9 cellular contexts compared by ENCODE assay signal in the genomic region with DNA sequence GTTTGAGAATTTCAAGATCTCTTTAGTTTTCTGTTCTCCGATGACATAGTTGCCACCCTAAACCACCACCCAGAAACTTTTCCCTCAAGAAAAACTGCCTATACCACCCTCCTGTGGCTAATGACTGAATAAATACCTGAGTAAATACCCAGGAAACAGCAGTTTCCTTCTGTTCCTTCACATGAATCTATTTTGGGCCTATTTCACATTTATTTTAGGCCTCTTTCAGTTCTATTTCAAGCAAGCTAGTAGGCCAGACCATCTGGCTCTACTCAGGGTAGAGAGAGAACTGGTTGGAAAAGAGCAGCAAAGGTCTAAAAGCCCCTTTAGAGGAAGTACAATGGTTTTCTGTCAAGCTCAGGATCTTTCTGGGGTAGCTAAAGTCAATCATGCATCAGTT. TPM values are rescaled to one million over a fixed set of nuclear protein-coding genes. Genes with fewer than 3 reads are reported as not detected.
DNase-seq lines count a peak whose midpoint lies in the region; ATAC-seq and TF ChIP-seq lines count a peak whose summit lies in the region.
"Had no signal": no experiment of that assay in that cellular context is flagged by ENCODE, and none has a peak within 500 bp of the region (broad histone marks: within the 10 kb centered on the region; RNA-seq: fewer than 3 reads in every experiment).

No MANE protein-coding gene starts in this region.

- CTCF ChIA-PET in Calu3 (lab: Charles Lee), result no interaction called here
- CTCF ChIA-PET in activated naive CD4-positive, alpha-beta T cell treated with anti-CD3 and anti-CD28 coated beads for 36 hours (lab: Charles Lee), result no interaction called here

- TF ChIP-seq CTCF in GM06990 (IDR thresholded peaks at IDR 0.05; ENCODE audit: insufficient read depth, low read length, poor library complexity, severe bottlenecking) (no peak), choroid plexus epithelial cell (conservative IDR thresholded peaks at IDR 0.05; ENCODE audit: low read depth, low read length) (peak; percentile 17), Calu3 (IDR thresholded peaks at IDR 0.05; ENCODE audit: unreplicated experiment) (no peak)

- intact Hi-C loops in Calu3 (cut with micrococcal nuclease; ENCODE audit: unreplicated experiment), result no loop called here
- intact Hi-C loops in activated naive CD4-positive, alpha-beta T cell treated with anti-CD3 and anti-CD28 coated beads for 36 hours (cut with micrococcal nuclease), result no loop called here

- H3K4me3 ChIP-seq in GM06990 (replicated peaks; ENCODE audit: low read depth, low read length) (no peak overlapping the region), choroid plexus epithelial cell (ENCODE audit: low read depth, low read length) (no peak overlapping the region)

- H3K9me3 Mint-ChIP-seq in Calu3 (ENCODE audit: low read depth, unreplicated experiment), result no peaks in the 10 kb centered on the region
- no peaks in the 10 kb centered on the region for H3K9me3 Mint-ChIP-seq in activated naive CD4-positive, alpha-beta T cell treated with anti-CD3 and anti-CD28 coated beads for 36 hours

- H3K36me3 Mint-ChIP-seq in Calu3 (ENCODE audit: insufficient read depth, unreplicated experiment), result no peaks in the 10 kb centered on the region
- H3K36me3 Mint-ChIP-seq in activated naive CD4-positive, alpha-beta T cell treated with anti-CD3 and anti-CD28 coated beads for 36 hours (ENCODE audit: low read depth), result no peaks in the 10 kb centered on the region

- ATAC-seq in GM19463 (IDR thresholded peaks at IDR 0.05; ENCODE audit: unreplicated experiment) (peak; percentile 67), HG03139 (IDR thresholded peaks at IDR 0.05; ENCODE audit: unreplicated experiment) (peak; percentile 73)

- H3K27me3 Mint-ChIP-seq in Calu3 (ENCODE audit: unreplicated experiment), result peaks cover 26% of the 10 kb centered on the region
- no peaks in the 10 kb centered on the region for H3K27me3 Mint-ChIP-seq in activated naive CD4-positive, alpha-beta T cell treated with anti-CD3 and anti-CD28 coated beads for 36 hours (ENCODE audit: low read depth)

- no peaks in the 10 kb centered on the region for H3K27me3 ChIP-seq in GM06990 (replicated peaks; ENCODE audit: control insufficient read depth, insufficient read depth, low read length)

- no peak overlapping the region for H3K27ac Mint-ChIP-seq in Calu3 (ENCODE audit: unreplicated experiment)
- no peak overlapping the region for H3K27ac Mint-ChIP-seq in activated naive CD4-positive, alpha-beta T cell treated with anti-CD3 and anti-CD28 coated beads for 36 hours

- no TSS peak for BruUV-seq in Calu3 (replicated peaks; lab: Mats Ljungman, UMichigan)

- H3K36me3 ChIP-seq in GM06990 (ENCODE audit: control insufficient read depth, insufficient read depth, low read length), result no peaks in the 10 kb centered on the region

- DNase-seq in GM06990 (ENCODE audit: extremely low read depth, insufficient read length) (peak; percentile 52), choroid plexus epithelial cell (ENCODE audit: low read depth) (no peak), GM19240 (ENCODE audit: insufficient read length, low spot score) (no peak), Calu3 (no peak), HT-29 (ENCODE audit: low spot score) (no peak)
- no peak for DNase-seq in activated naive CD4-positive, alpha-beta T cell treated with anti-CD3 and anti-CD28 coated beads for 36 hours
- DNase-seq: GF-D8 had no signal

- no peak overlapping the region for H3K4me3 Mint-ChIP-seq in Calu3 (ENCODE audit: low read depth, unreplicated experiment)
- H3K4me3 Mint-ChIP-seq in activated naive CD4-positive, alpha-beta T cell treated with anti-CD3 and anti-CD28 coated beads for 36 hours, result no peak overlapping the region

- H3K4me1 Mint-ChIP-seq in Calu3 (ENCODE audit: low read depth, unreplicated experiment), result no peaks in the 10 kb centered on the region
- peaks cover 2% of the 10 kb centered on the region for H3K4me1 Mint-ChIP-seq in activated naive CD4-positive, alpha-beta T cell treated with anti-CD3 and anti-CD28 coated beads for 36 hours (ENCODE audit: low read depth)

RNA-seq across cellular contexts. Expression of a gene that starts 23.4 kb away (rescaled TPM):
- total RNA-seq in Calu3 (2022), result 24.7 and 26.3 TPM in 2 replicates
- total RNA-seq in activated naive CD4-positive, alpha-beta T cell treated with anti-CD3 and anti-CD28 coated beads for 36 hours, result 10 to 100 TPM; 12.8 to 15.0 TPM
- 3.0 and 4.0 TPM in 2 replicates for total RNA-seq in HT-29 (2014; rRNA removed; shearing (Covaris generic))
